19 cellular contexts compared by ENCODE assay signal in the genomic region with DNA sequence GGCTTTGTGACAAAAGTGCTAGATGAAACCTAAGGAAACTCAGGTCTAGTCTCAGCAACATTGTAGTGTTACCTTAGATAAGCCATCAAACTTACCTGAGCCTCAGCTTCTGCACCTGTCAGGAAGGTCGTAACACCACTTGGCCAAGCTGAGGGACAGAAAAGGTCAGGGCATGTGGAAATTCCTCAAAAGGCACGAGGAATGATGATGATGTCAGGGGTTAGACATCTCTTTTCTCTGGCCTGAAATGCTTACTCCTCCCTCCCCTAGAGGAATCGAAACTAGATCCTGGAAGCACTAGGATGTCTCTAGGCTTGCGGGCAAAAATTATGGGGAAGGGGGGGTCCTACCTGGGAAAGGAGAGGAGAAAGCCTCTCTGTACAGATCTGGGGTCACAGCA.
DNase-seq lines count a peak whose midpoint lies in the region; ATAC-seq, FAIRE-seq and TF ChIP-seq lines count a peak whose summit lies in the region.
"Had no signal": no experiment of that assay in that cellular context is flagged by ENCODE, and none has a peak within 500 bp of the region (broad histone marks: within the 10 kb centered on the region; RNA-seq: fewer than 3 reads in every experiment).

No MANE protein-coding gene starts in this region.

- no peak overlapping the region for H2BK20ac ChIP-seq in H1 (ENCODE audit: low read length)
- H2BK20ac ChIP-seq in H9 (ENCODE audit: low read depth, low read length, poor library complexity, severe bottlenecking), result no peak overlapping the region

- H3K23me2 ChIP-seq in H1 (ENCODE audit: low read depth, low read length) (no peaks in the 10 kb centered on the region), H9 (ENCODE audit: insufficient read length, low read depth, low read length, poor library complexity, severe bottlenecking) (no peaks in the 10 kb centered on the region)

- H2AFZ ChIP-seq in H1 (ENCODE audit: low read length) (no peak overlapping the region), H9 (ENCODE audit: low read length) (no peak overlapping the region)
- H2AFZ ChIP-seq: GM23338, parathyroid adenoma had no signal

- TF ChIP-seq EP300 in H1 (IDR thresholded peaks at IDR 0.05; ENCODE audit: borderline replicate concordance in 1 of 2, low read depth in 2 of 2, low read length in 2 of 2), result no peak

- TF ChIP-seq CTCF in H1 (IDR thresholded peaks at IDR 0.05; ENCODE audit: control extremely low read depth in 1 of 3, insufficient read depth in 1 of 3, low read depth in 1 of 3, low read length in 3 of 3), result no peak
- TF ChIP-seq CTCF in H9 (conservative IDR thresholded peaks at IDR 0.05), result no peak
- no peak for TF ChIP-seq CTCF in GM13977 (IDR thresholded peaks at IDR 0.05; ENCODE audit: extremely low read depth, insufficient read depth, missing control alignments)

- DNase-seq in AG08395 (ENCODE audit: low spot score) (peak; percentile 69), HS-5 (ENCODE audit: low read depth) (peak; percentile 25), H1 (ENCODE audit: low read depth in 1 of 2, low spot score in 2 of 2) (no peak), left kidney (ENCODE audit: low read depth, low spot score) (peak; percentile 78), putamen (ENCODE audit: low spot score) (no peak), H9 (no peak), GM13977 (ENCODE audit: low spot score) (no peak)
- DNase-seq: activated effector memory CD4-positive, alpha-beta T cell treated with anti-CD3 and anti-CD28 coated beads, Interleukin-2, amount 50 U/mL, for 16 hours; GDM1; hippocampal formation; NCI-H2081; NCI-H69; spleen; T1000 had no signal

- H3K23ac ChIP-seq in H1 (ENCODE audit: insufficient read length) (no peak overlapping the region), H9 (ENCODE audit: insufficient read length, low read depth, low read length) (no peak overlapping the region)

- H3K4ac ChIP-seq in H1 (replicated peaks; ENCODE audit: insufficient read length, low read depth, low read length) (no peak overlapping the region), H9 (ENCODE audit: low read depth, low read length) (no peak overlapping the region)

- H3K18ac ChIP-seq in H1 (ENCODE audit: extremely low read depth, low read length), result no peak overlapping the region
- H3K18ac ChIP-seq in H9 (ENCODE audit: insufficient read length, low read depth, low read length), result no peak overlapping the region

- H2BK5ac ChIP-seq in H1 (ENCODE audit: low read depth, low read length) (no peak overlapping the region), H9 (ENCODE audit: insufficient read length, low read length) (no peak overlapping the region)

- H3K56ac ChIP-seq in H1 (replicated peaks; ENCODE audit: insufficient read length, low read depth, low read length) (no peak overlapping the region), H9 (ENCODE audit: insufficient read length, low read depth, low read length) (no peak overlapping the region)

- no peaks in the 10 kb centered on the region for H3K79me1 ChIP-seq in H1 (ENCODE audit: low read depth, low read length)
- no peaks in the 10 kb centered on the region for H3K79me1 ChIP-seq in H9 (ENCODE audit: insufficient read depth, low read depth, low read length, poor library complexity, severe bottlenecking)

- H3K36me3 Mint-ChIP-seq in H9 (ENCODE audit: insufficient read depth in 1 of 3, low read depth in 3 of 3), result no peaks in the 10 kb centered on the region; a peak in 2 of 7 replicates

- H2BK15ac ChIP-seq in H1 (ENCODE audit: low read length), result no peak overlapping the region
- no peak overlapping the region for H2BK15ac ChIP-seq in H9 (ENCODE audit: low read depth, low read length)

- H2BK12ac ChIP-seq in H1 (ENCODE audit: low read depth, low read length) (no peak overlapping the region), H9 (ENCODE audit: insufficient read length, low read depth, low read length) (no peak overlapping the region)

- no peak overlapping the region for H3K4me3 ChIP-seq in H1 (ENCODE audit: extremely low read depth in 1 of 4, insufficient read depth in 2 of 4, low read depth in 3 of 4, low read length in 4 of 4)
- H3K4me3 ChIP-seq: ascending aorta, GM23338, spleen had no signal

- in situ Hi-C loops in GM13977 (cut with MboI; ENCODE audit: low pct_unique_long_range_greater_than_20kb, low sequenced_read_pairs, unreplicated experiment), result no loop called here

- no peak overlapping the region for H2AK5ac ChIP-seq in H1 (ENCODE audit: low read depth, low read length)
- no peak overlapping the region for H2AK5ac ChIP-seq in H9 (ENCODE audit: insufficient read length, low read length)

- H3K27ac Mint-ChIP-seq in H9, result no peak overlapping the region
- H3K27ac Mint-ChIP-seq: GM23338 had no signal

- TF ChIP-seq POLR2A in H1 (IDR thresholded peaks at IDR 0.05; ENCODE audit: control extremely low read depth in 1 of 2, low read depth in 2 of 2, low read length in 2 of 2), result no peak

- WGBS in H1 (ENCODE audit: extremely low coverage in 1 of 2, insufficient coverage in 1 of 2, insufficient read length in 1 of 2, insufficient replicate concordance in 2 of 2, low coverage in 1 of 2, low lambda C conversion rate in 2 of 2, missing lambda C conversion rate in 1 of 2), 2 experiments, result 64% methylated on average over 4 of the region's 4 CpGs; no CpG with 5 or more reads in 1 of the 2 experiments
- WGBS in H9 (ENCODE audit: extremely low coverage, insufficient read length, low lambda C conversion rate), result no CpG with 5 or more reads among the region's 4 CpGs

- FAIRE-seq in H1 (lab: Jason Lieb, UNC), result peak; percentile 62

- H3K27me3 ChIP-seq in H1 (replicated peaks in 1 of 4; ENCODE audit: control insufficient read depth in 3 of 4, extremely low read depth in 1 of 4, insufficient read depth in 3 of 4, low read length in 3 of 4), result no peaks in the 10 kb centered on the region
- no peaks in the 10 kb centered on the region for H3K27me3 ChIP-seq in H9 (ENCODE audit: insufficient read depth, low read length)
- H3K27me3 ChIP-seq: ascending aorta, spleen had no signal

- H3K14ac ChIP-seq in H1 (ENCODE audit: insufficient read length) (no peak overlapping the region), H9 (ENCODE audit: insufficient read depth, low read length) (no peak overlapping the region)

- H4K5ac ChIP-seq in H1 (ENCODE audit: insufficient read length, low read depth, low read length) (no peak overlapping the region), H9 (ENCODE audit: insufficient read length, low read depth, low read length) (no peak overlapping the region)

- H2BK120ac ChIP-seq in H1 (replicated peaks; ENCODE audit: low read depth, low read length) (no peak overlapping the region), H9 (ENCODE audit: low read depth, low read length, poor library complexity, severe bottlenecking) (no peak overlapping the region)

- H3K4me1 ChIP-seq in H1 (replicated peaks in 1 of 4; ENCODE audit: control insufficient read depth in 3 of 4, insufficient read depth in 4 of 4, low read length in 3 of 4) (no peaks in the 10 kb centered on the region), H9 (ENCODE audit: insufficient read depth, low read length) (no peaks in the 10 kb centered on the region)
- H3K4me1 ChIP-seq: ascending aorta, parathyroid adenoma, spleen had no signal

- H3K9me3 Mint-ChIP-seq in H9, result no peaks in the 10 kb centered on the region; a peak in 1 of 5 replicates
- H3K9me3 Mint-ChIP-seq: GM23338 had no signal

- H3K27ac ChIP-seq in H1 (ENCODE audit: low read depth, low read length) (no peak overlapping the region), H9 (ENCODE audit: insufficient read length, low read depth, low read length) (no peak overlapping the region)
- H3K27ac ChIP-seq: ascending aorta, parathyroid adenoma, spleen had no signal

- peaks cover 8% of the 10 kb centered on the region for H3K27me3 Mint-ChIP-seq in H9 (ENCODE audit: low read depth)

- H3K9me3 ChIP-seq in H1 (ENCODE audit: insufficient read depth in 2 of 2, low read depth in 1 of 2, low read length in 1 of 2) (no peaks in the 10 kb centered on the region), H9 (ENCODE audit: control insufficient read depth, low read depth, low read length) (no peaks in the 10 kb centered on the region)
- H3K9me3 ChIP-seq: ascending aorta, spleen had no signal

- H4K20me1 ChIP-seq in H1 (replicated peaks in 1 of 2; ENCODE audit: control insufficient read depth in 1 of 2, insufficient read depth in 2 of 2, low read length in 2 of 2) (no peaks in the 10 kb centered on the region), H9 (ENCODE audit: control insufficient read depth, insufficient read depth, insufficient read length) (no peaks in the 10 kb centered on the region)

- H3K9ac ChIP-seq in H1 (replicated peaks in 1 of 4; ENCODE audit: extremely low read depth in 1 of 4, low read depth in 3 of 4, low read length in 3 of 4) (no peak overlapping the region), H9 (ENCODE audit: extremely low read depth, insufficient read length, low read length) (no peak overlapping the region)
- H3K9ac ChIP-seq: parathyroid adenoma had no signal

- CTCF ChIA-PET in H1 (lab: Charles Lee; ENCODE audit: partially characterized antibody), result interaction anchor here (1.3 to 1.7 kb wide), 4 partner anchors 9 to 119 kb away, joined by 3 to 7 read pairs (median 6); no protein-coding TSS in a partner anchor

- H4K91ac ChIP-seq in H1 (replicated peaks; ENCODE audit: insufficient read length, low read length), result no peak overlapping the region
- no peak overlapping the region for H4K91ac ChIP-seq in H9 (ENCODE audit: insufficient read length, low read depth, low read length)

- POLR2A ChIA-PET in H1 (lab: Charles Lee; ENCODE audit: partially characterized antibody), result no interaction called here

- H3K36me3 ChIP-seq in H1 (ENCODE audit: control insufficient read depth in 2 of 4, insufficient read depth in 4 of 4, low read length in 3 of 4), result no peaks in the 10 kb centered on the region
- H3K36me3 ChIP-seq: ascending aorta, spleen had no signal

- H3K4me3 Mint-ChIP-seq in H9, result no peak overlapping the region
- H3K4me3 Mint-ChIP-seq: GM23338 had no signal

- H3K4me1 Mint-ChIP-seq in H9, result no peaks in the 10 kb centered on the region; a peak in 1 of 4 replicates
- H3K4me1 Mint-ChIP-seq: GM23338 had no signal

- H3K4me2 ChIP-seq in H1 (ENCODE audit: insufficient read depth in 1 of 2, low read depth in 2 of 2, low read length in 2 of 2) (no peak overlapping the region), H9 (ENCODE audit: insufficient read depth, insufficient read length, low read length) (no peak overlapping the region)
- H3K4me2 ChIP-seq: GM23338 had no signal

- TF ChIP-seq RAD21 in H1 (IDR thresholded peaks at IDR 0.05 in 1 of 2, conservative IDR thresholded peaks at IDR 0.05 in 1 of 2; ENCODE audit: low read depth in 2 of 2, low read length in 2 of 2), result no peak

- H3K79me2 ChIP-seq in H1 (ENCODE audit: control insufficient read depth in 1 of 2, insufficient read depth in 2 of 2, low read length in 2 of 2) (no peaks in the 10 kb centered on the region), H9 (ENCODE audit: insufficient read depth, low read length) (no peaks in the 10 kb centered on the region)
- H3K79me2 ChIP-seq: parathyroid adenoma had no signal

- no peak overlapping the region for H4K8ac ChIP-seq in H1 (ENCODE audit: extremely low read depth, insufficient read depth, low read length)
- no peak overlapping the region for H4K8ac ChIP-seq in H9 (replicated peaks; ENCODE audit: insufficient read length, low read depth, low read length)

- H3T11ph ChIP-seq in H9 (ENCODE audit: low read length), result no peak overlapping the region

- ATAC-seq in GM18519 (IDR thresholded peaks at IDR 0.05; ENCODE audit: low FRiP score, unreplicated experiment), result no peak
- ATAC-seq: GM23338, left lobe of liver had no signal

TF ChIP-seq in H1, 55 proteins besides CTCF, POLR2A, EP300 and RAD21 (continues in another document):
- TF ChIP-seq CEBPB (IDR thresholded peaks at IDR 0.05; ENCODE audit: low read depth, low read length), result no peak

Comparison
In these comparisons a context has a peak if more than half of its experiments do, and no peak if none do; other contexts are left out.
1. DNase-seq: peak in AG08395 (single experiment), HS-5 (single experiment) and left kidney (single experiment); none in H1 (0 of 2), putamen (single experiment), H9 (single experiment) and GM13977 (single experiment).